ENCODE assay signal across 1 cellular context in genomic region chr22:30260682-30261081, GRCh38.
TF ChIP-seq lines count a peak whose summit lies in the region.

No MANE protein-coding gene starts in this region.

TF ChIP-seq in A549, 52 proteins besides CTCF, POLR2A, EP300 and RAD21 (continued from another document):
- TF ChIP-seq, protein P1, sequence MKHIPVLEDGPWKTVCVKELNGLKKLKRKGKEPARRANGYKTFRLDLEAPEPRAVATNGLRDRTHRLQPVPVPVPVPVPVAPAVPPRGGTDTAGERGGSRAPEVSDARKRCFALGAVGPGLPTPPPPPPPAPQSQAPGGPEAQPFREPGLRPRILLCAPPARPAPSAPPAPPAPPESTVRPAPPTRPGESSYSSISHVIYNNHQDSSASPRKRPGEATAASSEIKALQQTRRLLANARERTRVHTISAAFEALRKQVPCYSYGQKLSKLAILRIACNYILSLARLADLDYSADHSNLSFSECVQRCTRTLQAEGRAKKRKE (CRISPR knock-in tag; IDR thresholded peaks at IDR 0.05; ENCODE audit: low read depth): peak; percentile 24; the same call in 1 of the 2 replicates
